23 cellular contexts compared by ENCODE assay signal in the genomic region with DNA sequence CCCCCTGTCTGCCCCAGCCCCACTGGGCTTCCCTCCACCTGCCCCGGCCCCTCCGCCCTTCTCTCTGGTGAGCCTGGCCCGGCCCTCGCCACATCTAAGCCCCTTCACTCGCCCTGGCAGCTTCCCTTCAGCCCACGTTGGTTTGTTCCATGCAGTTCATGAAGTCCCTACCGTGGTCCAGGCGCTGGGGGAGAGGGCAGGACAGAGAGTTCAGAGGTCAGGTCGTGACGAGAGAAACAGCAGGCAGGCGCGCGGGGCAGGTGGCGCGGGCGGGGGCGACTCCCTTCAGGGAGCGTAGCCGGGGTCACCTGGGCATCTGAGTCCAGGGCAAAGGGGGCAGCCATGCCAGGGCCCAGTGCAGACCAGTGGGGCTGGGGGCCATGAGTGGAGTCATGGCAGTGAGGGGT. TPM values are rescaled to one million over a fixed set of nuclear protein-coding genes. Genes with fewer than 3 reads are reported as not detected.
DNase-seq lines count a peak whose midpoint lies in the region; ATAC-seq, FAIRE-seq and TF ChIP-seq lines count a peak whose summit lies in the region.
"Had no signal": no experiment of that assay in that cellular context is flagged by ENCODE, and none has a peak within 500 bp of the region (broad histone marks: within the 10 kb centered on the region; RNA-seq: fewer than 3 reads in every experiment).

No MANE protein-coding gene starts in this region.

- no peak for TF ChIP-seq RAD21 in HepG2 (CRISPR knock-in tag; IDR thresholded peaks at IDR 0.05)

- H3K27ac ChIP-seq in HepG2 (ENCODE audit: extremely low read length, insufficient read depth, low read length) (no peak overlapping the region), right lobe of liver (no peak overlapping the region), caudate nucleus (ENCODE audit: low read depth, low read length) (peak overlapping the region; percentile 37), osteoblast (ENCODE audit: low read depth, low read length) (no peak overlapping the region), testis (peak overlapping the region; percentile 55 to 87)
- H3K27ac ChIP-seq: SJCRH30 had no signal

- CTCF ChIA-PET in HepG2 (lab: Yijun Ruan, JAX; ENCODE audit: low intra/inter-chr PET ratio, low total read pairs), result no interaction called here

- no peak for FAIRE-seq in HepG2 (lab: Jason Lieb, UNC)
- FAIRE-seq: GM18507 had no signal

- TF ChIP-seq CTCF in HepG2 (CRISPR knock-in tag; IDR thresholded peaks at IDR 0.05) (no peak), right lobe of liver (IDR thresholded peaks at IDR 0.05) (no peak), osteoblast (IDR thresholded peaks at IDR 0.05; ENCODE audit: extremely low read depth, low read depth, low read length) (no peak), testis (IDR thresholded peaks at IDR 0.05) (no peak)

- WGBS in HepG2 (ENCODE audit: low lambda C conversion rate), result 97% methylated on average over 19 of the region's 19 CpGs
- WGBS in right lobe of liver (ENCODE audit: insufficient coverage, low coverage, low lambda C conversion rate, missing lambda C conversion rate), result 86% methylated on average over 6 of the region's 19 CpGs
- 80 to 86% methylated on average over 19 of the region's 19 CpGs for WGBS in testis, 2 donors

- H4K20me1 ChIP-seq in HepG2 (ENCODE audit: insufficient read depth, low read length) (no peaks in the 10 kb centered on the region), osteoblast (ENCODE audit: insufficient read depth, low read length) (peaks cover 9% of the 10 kb centered on the region)

- H3K36me3 ChIP-seq in HepG2 (replicated peaks in 1 of 2; ENCODE audit: control insufficient read depth in 1 of 2, insufficient read depth in 2 of 2, low read length in 2 of 2), result peaks cover 32 to 67% of the 10 kb centered on the region in 2 experiments; a peak in 4 of 5 replicates
- H3K36me3 ChIP-seq in right lobe of liver, result no peaks in the 10 kb centered on the region
- peaks cover 56% of the 10 kb centered on the region for H3K36me3 ChIP-seq in osteoblast (ENCODE audit: insufficient read depth, low read length)
- H3K36me3 ChIP-seq in testis (ENCODE audit: low read depth, missing control alignments), result no peaks in the 10 kb centered on the region

- H2AFZ ChIP-seq in HepG2 (ENCODE audit: low read length) (no peak overlapping the region), osteoblast (ENCODE audit: low read length) (no peak overlapping the region)

- POLR2A ChIA-PET in HepG2 (lab: Yijun Ruan, JAX), result no interaction called here

- ATAC-seq in HepG2 (no peak), right lobe of liver (no peak), SK-N-SH treated with all-trans-retinoic acid at 6 μM for 48 hours (no peak), HG03565 (IDR thresholded peaks at IDR 0.05; ENCODE audit: unreplicated experiment) (no peak)
- ATAC-seq: PC-3 had no signal

- DNase-seq in HepG2 (ENCODE audit: low spot score) (no peak), right lobe of liver (no peak), caudate nucleus (lab: John Stamatoyannopoulos, UW) (no peak), osteoblast (ENCODE audit: insufficient read length, low spot score, missing footprints) (peak; percentile 59), testis (no peak), mesenteric fat pad (ENCODE audit: low spot score) (no peak)
- DNase-seq: CD4-positive, alpha-beta memory T cell; COR-L47; DMS53; NCI-H1048; NCI-H1417; NCI-H2029 treated with DMSO at 0.1 percent for 48 hours; NCI-H446 treated with DMSO at 0.1 percent for 48 hours; NCI-H526; NCI-H82; NK-92 treated with Interleukin-12 subunit alpha and Interleukin-12 subunit beta, amount 100 ng/mL, for 24 hours; PC-3; SJCRH30 had no signal

- intact Hi-C loops in HepG2 (cut with micrococcal nuclease; ENCODE audit: unreplicated experiment), result no loop called here
- intact Hi-C loops in right lobe of liver (cut with DNase I), result no loop called here
- intact Hi-C loops in testis (cut with DNase I; ENCODE audit: low total_unique reads), result no loop called here

- H3K4me3 ChIP-seq in HepG2 (replicated peaks in 1 of 3; ENCODE audit: insufficient read depth in 1 of 3, low read depth in 2 of 3, low read length in 3 of 3) (no peak overlapping the region), right lobe of liver (no peak overlapping the region), osteoblast (ENCODE audit: insufficient read depth, low read length) (no peak overlapping the region), testis (no peak overlapping the region)
- H3K4me3 ChIP-seq: SJCRH30 had no signal

- TF ChIP-seq POLR2A in HepG2 (IDR thresholded peaks at IDR 0.05; ENCODE audit: insufficient read depth in 1 of 2, low read depth in 2 of 2, low read length in 2 of 2) (no peak), right lobe of liver (IDR thresholded peaks at IDR 0.05) (no peak), testis (IDR thresholded peaks at IDR 0.05) (no peak)

- TF ChIP-seq EP300 in HepG2 (IDR thresholded peaks at IDR 0.05; ENCODE audit: low read depth in 2 of 2, low read length in 2 of 2) (no peak), HepG2 (CRISPR knock-in tag; IDR thresholded peaks at IDR 0.05; ENCODE audit: borderline replicate concordance) (no peak)

- in situ Hi-C loops in HepG2 (cut with HindIII; ENCODE audit: extremely low pct_ligation_motif_present, low pct_unique_long_range_greater_than_20kb), result no loop called here

- H3K79me2 ChIP-seq in HepG2 (ENCODE audit: insufficient read depth, low read length) (no peaks in the 10 kb centered on the region), osteoblast (ENCODE audit: insufficient read depth, low read length) (no peaks in the 10 kb centered on the region)

- H3K4me1 ChIP-seq in HepG2 (ENCODE audit: insufficient read depth, low read length), result no peaks in the 10 kb centered on the region
- H3K4me1 ChIP-seq in right lobe of liver, result no peaks in the 10 kb centered on the region
- H3K4me1 ChIP-seq in osteoblast (ENCODE audit: insufficient read depth, low read length), result peaks cover 4% of the 10 kb centered on the region
- H3K4me1 ChIP-seq in testis, result peaks cover 5% of the 10 kb centered on the region
- H3K4me1 ChIP-seq: SJCRH30 had no signal

- H3K9ac ChIP-seq in HepG2 (ENCODE audit: insufficient read depth, low read depth, low read length), result no peak overlapping the region

- no TSS peak for BruUV-seq in HepG2 (replicated peaks; lab: Mats Ljungman, UMichigan)

- H3K9me3 ChIP-seq in HepG2 (ENCODE audit: low read length), result no peaks in the 10 kb centered on the region
- H3K9me3 ChIP-seq in right lobe of liver, result no peaks in the 10 kb centered on the region
- no peaks in the 10 kb centered on the region for H3K9me3 ChIP-seq in osteoblast (ENCODE audit: low read depth, low read length)
- H3K9me3 ChIP-seq in testis, result no peaks in the 10 kb centered on the region
- H3K9me3 ChIP-seq: SJCRH30 had no signal

- H3K4me2 ChIP-seq in HepG2 (ENCODE audit: low read depth, low read length) (no peak overlapping the region), osteoblast (ENCODE audit: insufficient read depth, low read length) (no peak overlapping the region)

- H3K27me3 ChIP-seq in HepG2 (ENCODE audit: control insufficient read depth in 1 of 2, insufficient read depth in 2 of 2, low read length in 2 of 2), result no peaks in the 10 kb centered on the region
- H3K27me3 ChIP-seq in right lobe of liver, result no peaks in the 10 kb centered on the region
- no peaks in the 10 kb centered on the region for H3K27me3 ChIP-seq in osteoblast (ENCODE audit: insufficient read depth, low read length)
- H3K27me3 ChIP-seq in testis, result no peaks in the 10 kb centered on the region
- H3K27me3 ChIP-seq: SJCRH30 had no signal

RNA-seq across cellular contexts. Expression of a gene that starts 8.9 kb away (rescaled TPM):
- total RNA-seq in HepG2 (2016; rRNA removed; fragmentation: Illumina TruSeq; extraction: Trizol) (19.7 and 24.4 TPM in 2 replicates), right lobe of liver (1 to 10 TPM in 3 of 6 experiments, under 1 TPM in 3; 0.35 to 2.8 (median 0.87) TPM), osteoblast (3.5 and 5.1 TPM in 2 replicates), testis (10 to 100 TPM; 18.0 to 19.4 TPM), mesenteric fat pad (not detected)
- total RNA-seq in HepG2 (2016; cell fraction: cytosol; rRNA removed; fragmentation: Illumina TruSeq; extraction: Trizol; ENCODE audit: low read depth), result 10.8 and 13.0 TPM in 2 replicates
- total RNA-seq in HepG2 (2016; cell fraction: insoluble cytoplasmic fraction; rRNA removed; fragmentation: Illumina TruSeq; extraction: Trizol), result 16.5 and 23.4 TPM in 2 replicates
- 18.0 and 21.4 TPM in 2 replicates for total RNA-seq in HepG2 (2016; cell fraction: membrane; rRNA removed; fragmentation: Illumina TruSeq; extraction: Trizol)
- 17.3 and 20.2 TPM in 2 replicates for total RNA-seq in HepG2 (2016; cell fraction: nucleus; rRNA removed; fragmentation: Illumina TruSeq; extraction: Trizol)
- polyA plus RNA-seq in HepG2 (2011; rRNA removed) (5.9 and 6.2 TPM in 2 replicates), testis (ENCODE audit: insufficient read depth, low read depth, low replicate concordance) (7.7 TPM)
- 3.2 and 8.6 TPM in 2 replicates for polyA plus RNA-seq in HepG2 (2011; cell fraction: cytosol; rRNA removed)
- 28.4 and 38.0 TPM in 2 replicates for polyA plus RNA-seq in HepG2 (2011; cell fraction: nucleus; rRNA removed)
- polyA plus RNA-seq in HepG2 (2012), result 3.0 and 4.0 TPM in 2 replicates
- 11.9 and 12.7 TPM in 2 replicates for polyA plus RNA-seq in HepG2 (2016; cell fraction: cytosol; fragmentation: Illumina TruSeq; extraction: Trizol; ENCODE audit: low read depth)
- 19.2 and 19.4 TPM in 2 replicates for polyA plus RNA-seq in HepG2 (2016; cell fraction: insoluble cytoplasmic fraction; fragmentation: Illumina TruSeq; extraction: Trizol; ENCODE audit: low read depth)
- polyA plus RNA-seq in HepG2 (2016; cell fraction: membrane; fragmentation: Illumina TruSeq; extraction: Trizol; ENCODE audit: low read depth), result 14.6 and 18.0 TPM in 2 replicates
- polyA plus RNA-seq in HepG2 (2016; cell fraction: nucleus; fragmentation: Illumina TruSeq; extraction: Trizol; ENCODE audit: insufficient read depth, low read depth), result 38.8 and 41.0 TPM in 2 replicates
- 5.2 and 12.3 TPM in 2 replicates for polyA minus RNA-seq in HepG2 (2011; rRNA and poly(A)+ RNA removed; ENCODE audit: low replicate concordance)
- 2.5 and 3.1 TPM in 2 replicates for polyA minus RNA-seq in HepG2 (2011; cell fraction: cytosol; rRNA and poly(A)+ RNA removed)
- 6.3 and 10.6 TPM in 2 replicates for polyA minus RNA-seq in HepG2 (2011; cell fraction: nucleus; rRNA and poly(A)+ RNA removed)

RNA-seq across cellular contexts. Expression of a gene that starts 20.1 kb away (rescaled TPM):
- total RNA-seq in HepG2 (2016; rRNA removed; fragmentation: Illumina TruSeq; extraction: Trizol) (0.20 and 0.35 TPM in 2 replicates), right lobe of liver (1 to 10 TPM in 4 of 6 experiments, under 1 TPM in 2; 0.39 to 2.1 (median 1.2) TPM), osteoblast (under 0.01 and 0.36 TPM in 2 replicates), testis (1 to 10 TPM; 1.1 to 1.7 TPM), mesenteric fat pad (not detected)
- total RNA-seq in HepG2 (2016; cell fraction: cytosol; rRNA removed; fragmentation: Illumina TruSeq; extraction: Trizol; ENCODE audit: low read depth), result not detected in 2 replicates
- total RNA-seq in HepG2 (2016; cell fraction: insoluble cytoplasmic fraction; rRNA removed; fragmentation: Illumina TruSeq; extraction: Trizol), result 0.15 and 0.30 TPM in 2 replicates
- 0.25 TPM in 1 of 2 replicates, not detected in the other for total RNA-seq in HepG2 (2016; cell fraction: membrane; rRNA removed; fragmentation: Illumina TruSeq; extraction: Trizol)
- total RNA-seq in HepG2 (2016; cell fraction: nucleus; rRNA removed; fragmentation: Illumina TruSeq; extraction: Trizol), result 0.19 and 0.28 TPM in 2 replicates
- polyA plus RNA-seq in HepG2 (2011; rRNA removed) (0.09 and 0.29 TPM in 2 replicates), testis (ENCODE audit: insufficient read depth, low read depth, low replicate concordance) (not detected)
- polyA plus RNA-seq in HepG2 (2011; cell fraction: cytosol; rRNA removed), result 0.12 and 0.15 TPM in 2 replicates
- polyA plus RNA-seq in HepG2 (2011; cell fraction: nucleus; rRNA removed), result 0.66 and 0.79 TPM in 2 replicates
- 0.07 and 0.11 TPM in 2 replicates for polyA plus RNA-seq in HepG2 (2012)
- 0.08 TPM in 1 of 2 replicates, not detected in the other for polyA plus RNA-seq in HepG2 (2016; cell fraction: cytosol; fragmentation: Illumina TruSeq; extraction: Trizol; ENCODE audit: low read depth)
- polyA plus RNA-seq in HepG2 (2016; cell fraction: insoluble cytoplasmic fraction; fragmentation: Illumina TruSeq; extraction: Trizol; ENCODE audit: low read depth), result not detected in 2 replicates
- polyA plus RNA-seq in HepG2 (2016; cell fraction: membrane; fragmentation: Illumina TruSeq; extraction: Trizol; ENCODE audit: low read depth), result not detected in 2 replicates
- 0.23 TPM in 1 of 2 replicates, not detected in the other for polyA plus RNA-seq in HepG2 (2016; cell fraction: nucleus; fragmentation: Illumina TruSeq; extraction: Trizol; ENCODE audit: insufficient read depth, low read depth)
- polyA minus RNA-seq in HepG2 (2011; rRNA and poly(A)+ RNA removed; ENCODE audit: low replicate concordance), result 0.49 and 1.4 TPM in 2 replicates
- polyA minus RNA-seq in HepG2 (2011; cell fraction: cytosol; rRNA and poly(A)+ RNA removed), result 0.59 and 0.62 TPM in 2 replicates
- 0.39 and 0.62 TPM in 2 replicates for polyA minus RNA-seq in HepG2 (2011; cell fraction: nucleus; rRNA and poly(A)+ RNA removed)
- total RNA-seq: CD4-positive, alpha-beta memory T cell; Daoy; PC-3 had no signal
- polyA plus RNA-seq: CD4-positive, alpha-beta memory T cell; IgD-negative memory B cell had no signal

RNA-seq across cellular contexts. Expression of a gene that starts 21.7 kb away (rescaled TPM):
- 13.7 and 22.8 TPM in 2 replicates for total RNA-seq in HepG2 (2016; rRNA removed; fragmentation: Illumina TruSeq; extraction: Trizol)
- total RNA-seq in HepG2 (2016; cell fraction: cytosol; rRNA removed; fragmentation: Illumina TruSeq; extraction: Trizol; ENCODE audit: low read depth), result 3.9 and 4.1 TPM in 2 replicates
- total RNA-seq in HepG2 (2016; cell fraction: insoluble cytoplasmic fraction; rRNA removed; fragmentation: Illumina TruSeq; extraction: Trizol), result 12.7 and 23.2 TPM in 2 replicates
- 10.8 and 12.0 TPM in 2 replicates for total RNA-seq in HepG2 (2016; cell fraction: membrane; rRNA removed; fragmentation: Illumina TruSeq; extraction: Trizol)
- total RNA-seq in HepG2 (2016; cell fraction: nucleus; rRNA removed; fragmentation: Illumina TruSeq; extraction: Trizol), result 15.7 and 16.3 TPM in 2 replicates
- polyA plus RNA-seq in HepG2 (2011; rRNA removed), result 5.0 and 6.4 TPM in 2 replicates
- polyA plus RNA-seq in HepG2 (2011; cell fraction: cytosol; rRNA removed), result 3.7 and 6.4 TPM in 2 replicates
- polyA plus RNA-seq in HepG2 (2011; cell fraction: nucleus; rRNA removed), result 11.8 and 19.6 TPM in 2 replicates
- polyA plus RNA-seq in HepG2 (2012), result 5.1 and 7.4 TPM in 2 replicates
- 1.5 and 1.6 TPM in 2 replicates for polyA plus RNA-seq in HepG2 (2016; cell fraction: cytosol; fragmentation: Illumina TruSeq; extraction: Trizol; ENCODE audit: low read depth)
- polyA plus RNA-seq in HepG2 (2016; cell fraction: insoluble cytoplasmic fraction; fragmentation: Illumina TruSeq; extraction: Trizol; ENCODE audit: low read depth), result 7.3 and 10.7 TPM in 2 replicates
- 4.0 and 4.9 TPM in 2 replicates for polyA plus RNA-seq in HepG2 (2016; cell fraction: membrane; fragmentation: Illumina TruSeq; extraction: Trizol; ENCODE audit: low read depth)
- 28.4 and 30.0 TPM in 2 replicates for polyA plus RNA-seq in HepG2 (2016; cell fraction: nucleus; fragmentation: Illumina TruSeq; extraction: Trizol; ENCODE audit: insufficient read depth, low read depth)
- polyA minus RNA-seq in HepG2 (2011; rRNA and poly(A)+ RNA removed; ENCODE audit: low replicate concordance), result 36.8 and 74.8 TPM in 2 replicates
- 10.9 and 18.1 TPM in 2 replicates for polyA minus RNA-seq in HepG2 (2011; cell fraction: cytosol; rRNA and poly(A)+ RNA removed)
- 13.1 and 14.7 TPM in 2 replicates for polyA minus RNA-seq in HepG2 (2011; cell fraction: nucleus; rRNA and poly(A)+ RNA removed)
- total RNA-seq in right lobe of liver, result 1 to 10 TPM; 1.3 to 2.7 (median 1.7) TPM
- total RNA-seq in osteoblast, result 6.9 and 7.4 TPM in 2 replicates
- 10 to 100 TPM in 1 of 2 donors, 1 to 10 TPM in 1; 9.4 to 10.8 TPM for total RNA-seq in testis
- polyA plus RNA-seq in testis (ENCODE audit: insufficient read depth, low read depth, low replicate concordance), result 6.0 TPM
- total RNA-seq in mesenteric fat pad, result 3.9 TPM

RNA-seq across cellular contexts. Expression of a gene that starts 23.9 kb away (rescaled TPM):
- total RNA-seq in HepG2 (2016; rRNA removed; fragmentation: Illumina TruSeq; extraction: Trizol) (13.7 and 17.6 TPM in 2 replicates), right lobe of liver (10 to 100 TPM; 14.9 to 22.7 (median 17.5) TPM), osteoblast (15.9 and 16.6 TPM in 2 replicates), testis (10 to 100 TPM; 11.2 to 13.5 TPM), mesenteric fat pad (24.9 TPM)
- 1.3 and 1.4 TPM in 2 replicates for total RNA-seq in HepG2 (2016; cell fraction: cytosol; rRNA removed; fragmentation: Illumina TruSeq; extraction: Trizol; ENCODE audit: low read depth)
- 12.6 and 15.8 TPM in 2 replicates for total RNA-seq in HepG2 (2016; cell fraction: insoluble cytoplasmic fraction; rRNA removed; fragmentation: Illumina TruSeq; extraction: Trizol)
- 4.8 and 5.7 TPM in 2 replicates for total RNA-seq in HepG2 (2016; cell fraction: membrane; rRNA removed; fragmentation: Illumina TruSeq; extraction: Trizol)
- 12.6 and 14.4 TPM in 2 replicates for total RNA-seq in HepG2 (2016; cell fraction: nucleus; rRNA removed; fragmentation: Illumina TruSeq; extraction: Trizol)
- polyA plus RNA-seq in HepG2 (2011; rRNA removed) (7.7 and 8.4 TPM in 2 replicates), testis (ENCODE audit: insufficient read depth, low read depth, low replicate concordance) (5.3 TPM)
- 3.7 and 4.9 TPM in 2 replicates for polyA plus RNA-seq in HepG2 (2011; cell fraction: cytosol; rRNA removed)
- 29.9 and 35.0 TPM in 2 replicates for polyA plus RNA-seq in HepG2 (2011; cell fraction: nucleus; rRNA removed)
- 5.7 TPM in 2 replicates for polyA plus RNA-seq in HepG2 (2012)
- polyA plus RNA-seq in HepG2 (2016; cell fraction: cytosol; fragmentation: Illumina TruSeq; extraction: Trizol; ENCODE audit: low read depth), result 1.0 and 1.2 TPM in 2 replicates
- 8.4 and 11.8 TPM in 2 replicates for polyA plus RNA-seq in HepG2 (2016; cell fraction: insoluble cytoplasmic fraction; fragmentation: Illumina TruSeq; extraction: Trizol; ENCODE audit: low read depth)
- 2.4 and 3.2 TPM in 2 replicates for polyA plus RNA-seq in HepG2 (2016; cell fraction: membrane; fragmentation: Illumina TruSeq; extraction: Trizol; ENCODE audit: low read depth)
- 22.4 and 24.8 TPM in 2 replicates for polyA plus RNA-seq in HepG2 (2016; cell fraction: nucleus; fragmentation: Illumina TruSeq; extraction: Trizol; ENCODE audit: insufficient read depth, low read depth)
- polyA minus RNA-seq in HepG2 (2011; rRNA and poly(A)+ RNA removed; ENCODE audit: low replicate concordance), result 11.0 and 28.2 TPM in 2 replicates
- 9.1 and 10.4 TPM in 2 replicates for polyA minus RNA-seq in HepG2 (2011; cell fraction: cytosol; rRNA and poly(A)+ RNA removed)
- polyA minus RNA-seq in HepG2 (2011; cell fraction: nucleus; rRNA and poly(A)+ RNA removed), result 10.0 and 13.8 TPM in 2 replicates

Comparison
In these comparisons a context has a peak if more than half of its experiments do, and no peak if none do; other contexts are left out.
1. H3K27ac ChIP-seq: peak in caudate nucleus (single experiment) and testis (2 of 2); none in HepG2 (single experiment), right lobe of liver (0 of 3) and osteoblast (single experiment).